1 cellular context compared by ENCODE assay signal in genomic region chr19:21028969-21029268, GRCh38.
TF ChIP-seq lines count a peak whose summit lies in the region.

No MANE protein-coding gene starts in this region.

TF ChIP-seq in SK-N-SH treated with all-trans-retinoic acid at 6 μM for 48 hours, 23 proteins besides CTCF, POLR2A, EP300 and RAD21 (continued from another document):
- TF ChIP-seq PATZ1 (CRISPR knock-in tag; IDR thresholded peaks at IDR 0.05; ENCODE audit: borderline replicate concordance) (no peak), ZNF8 (CRISPR knock-in tag; IDR thresholded peaks at IDR 0.05) (no peak), ISL1 (CRISPR knock-in tag; IDR thresholded peaks at IDR 0.05) (no peak), BACH2 (CRISPR knock-in tag; IDR thresholded peaks at IDR 0.05; ENCODE audit: borderline replicate concordance) (no peak), POU6F1 (CRISPR knock-in tag; IDR thresholded peaks at IDR 0.05; ENCODE audit: borderline replicate concordance, low read depth) (no peak), TOX (CRISPR knock-in tag; IDR thresholded peaks at IDR 0.05; ENCODE audit: borderline replicate concordance) (no peak), ARNTL (CRISPR knock-in tag; IDR thresholded peaks at IDR 0.05; ENCODE audit: borderline replicate concordance, low read depth) (no peak), TSHZ2 (CRISPR knock-in tag; IDR thresholded peaks at IDR 0.05) (no peak), GLIS3 (CRISPR knock-in tag; IDR thresholded peaks at IDR 0.05) (no peak), ZFP30 (CRISPR knock-in tag; IDR thresholded peaks at IDR 0.05) (no peak), TCF4 (CRISPR knock-in tag; IDR thresholded peaks at IDR 0.05; ENCODE audit: borderline replicate concordance) (no peak)
